ENCODE assay signal across 8 cellular contexts in genomic region chr12:101490286-101490920, GRCh38. TPM values are rescaled to one million over a fixed set of nuclear protein-coding genes. Genes with fewer than 3 reads are reported as not detected.
A peak's percentile ranks its signal among the peaks of the same experiment; 100 is the strongest.
DNase-seq lines count a peak whose midpoint lies in the region; ATAC-seq and TF ChIP-seq lines count a peak whose summit lies in the region.

No MANE protein-coding gene starts in this region.

- H3K4me1 Mint-ChIP-seq in activated naive CD8-positive, alpha-beta T cell treated with anti-CD3 and anti-CD28 coated beads, Interleukin-2, amount 50 U/mL, for 24 hours, result no peaks in the 10 kb centered on the region

- peak; percentile 25 for DNase-seq in stimulated activated CD4-positive, alpha-beta T cell treated with anti-CD3 and anti-CD28 coated beads, Interleukin-15, amount 100 ng/mL, for 24 hours
- DNase-seq in stimulated activated CD4-positive, alpha-beta T cell treated with anti-CD3 and anti-CD28 coated beads, Interleukin-4, amount 100 ng/mL, for 1 hour, result no peak
- DNase-seq in NCI-H1694 (lab: John Stamatoyannopoulos, UW), result peak; percentile 6
- peak; percentile 3 for DNase-seq in activated naive CD8-positive, alpha-beta T cell treated with anti-CD3 and anti-CD28 coated beads, Interleukin-2, amount 50 U/mL, for 24 hours
- no peak for DNase-seq in lung (ENCODE audit: low spot score)
- no peak for DNase-seq in esophagus muscularis mucosa (ENCODE audit: extremely low spot score)
- no peak for DNase-seq in spleen

- no peaks in the 10 kb centered on the region for H3K36me3 Mint-ChIP-seq in activated naive CD8-positive, alpha-beta T cell treated with anti-CD3 and anti-CD28 coated beads, Interleukin-2, amount 50 U/mL, for 24 hours (ENCODE audit: low read depth)

- H3K36me3 ChIP-seq in lung (ENCODE audit: control insufficient read depth in 2 of 2, insufficient read depth in 2 of 2, low read length in 2 of 2), result no peaks in the 10 kb centered on the region
- H3K36me3 ChIP-seq in esophagus muscularis mucosa, result no peaks in the 10 kb centered on the region
- no peaks in the 10 kb centered on the region for H3K36me3 ChIP-seq in spleen

- no peak for TF ChIP-seq EP300 in esophagus muscularis mucosa (IDR thresholded peaks at IDR 0.05)

- TF ChIP-seq POLR2A in esophagus muscularis mucosa (IDR thresholded peaks at IDR 0.05; ENCODE audit: low read depth) (no peak), spleen (IDR thresholded peaks at IDR 0.05) (no peak)

- H3K27ac ChIP-seq in lung (ENCODE audit: low read depth in 1 of 2, low read length in 1 of 2) (no peak overlapping the region), esophagus muscularis mucosa (replicated peaks in 1 of 4) (no peak overlapping the region), spleen (peak overlapping the region in 3 of 8 donors; percentile 18 to 35 (median 33))

- TF ChIP-seq CTCF in lung (IDR thresholded peaks at IDR 0.05; ENCODE audit: control extremely low read depth, extremely low read depth) (peak; percentile 12), esophagus muscularis mucosa (IDR thresholded peaks at IDR 0.05) (peak in 1 of 3 experiments; percentile 31), spleen (IDR thresholded peaks at IDR 0.05 in 8 of 11, conservative IDR thresholded peaks at IDR 0.05 in 3 of 11) (peak in 5 of 11 experiments; percentile 17 to 30 (median 22))

- H3K27ac Mint-ChIP-seq in activated naive CD8-positive, alpha-beta T cell treated with anti-CD3 and anti-CD28 coated beads, Interleukin-2, amount 50 U/mL, for 24 hours, result no peak overlapping the region

- H3K27me3 Mint-ChIP-seq in activated naive CD8-positive, alpha-beta T cell treated with anti-CD3 and anti-CD28 coated beads, Interleukin-2, amount 50 U/mL, for 24 hours, result peaks cover 9% of the 10 kb centered on the region

- no peaks in the 10 kb centered on the region for H3K4me1 ChIP-seq in lung (ENCODE audit: control insufficient read depth in 2 of 2, insufficient read depth in 2 of 2, low read length in 2 of 2)
- peaks cover 0 to 1% (median under 1%) of the 10 kb centered on the region in 4 donors for H3K4me1 ChIP-seq in esophagus muscularis mucosa
- peaks cover 0 to 17% (median 0%) of the 10 kb centered on the region in 6 donors for H3K4me1 ChIP-seq in spleen

- H3K9me3 Mint-ChIP-seq in activated naive CD8-positive, alpha-beta T cell treated with anti-CD3 and anti-CD28 coated beads, Interleukin-2, amount 50 U/mL, for 24 hours, result peaks cover 8% of the 10 kb centered on the region

- H3K27me3 ChIP-seq in lung (ENCODE audit: control insufficient read depth, insufficient read depth), result no peaks in the 10 kb centered on the region
- H3K27me3 ChIP-seq in esophagus muscularis mucosa, result no peaks in the 10 kb centered on the region
- H3K27me3 ChIP-seq in spleen (replicated peaks in 1 of 7), result no peaks in the 10 kb centered on the region

- intact Hi-C loops in esophagus muscularis mucosa (cut with DNase I) (no loop called here), spleen (cut with DNase I; ENCODE audit: low total_unique reads) (no loop called here)

- no peak overlapping the region for H3K4me3 Mint-ChIP-seq in activated naive CD8-positive, alpha-beta T cell treated with anti-CD3 and anti-CD28 coated beads, Interleukin-2, amount 50 U/mL, for 24 hours

- WGBS in lung, 2 donors, result 17 to 34% methylated on average over 3 of the region's 3 CpGs
- 6% methylated on average over 3 of the region's 3 CpGs for WGBS in esophagus muscularis mucosa
- WGBS in spleen, 5 donors, result 16 to 34% (median 25%) methylated on average over 3 of the region's 3 CpGs

- H3K9me3 ChIP-seq in lung (ENCODE audit: control insufficient read depth in 2 of 2, insufficient read depth in 1 of 2, low read length in 1 of 2), result no peaks in the 10 kb centered on the region
- no peaks in the 10 kb centered on the region for H3K9me3 ChIP-seq in esophagus muscularis mucosa
- H3K9me3 ChIP-seq in spleen, result peaks cover 0 to 4% (median 0%) of the 10 kb centered on the region in 8 donors

- peak; percentile 59 for ATAC-seq in activated naive CD8-positive, alpha-beta T cell treated with anti-CD3 and anti-CD28 coated beads, Interleukin-2, amount 50 U/mL, for 24 hours
- ATAC-seq in lung (ENCODE audit: insufficient read depth, low FRiP score), result no peak
- no peak for ATAC-seq in HG02884 (IDR thresholded peaks at IDR 0.05; ENCODE audit: unreplicated experiment)

- H3K4me3 ChIP-seq in lung (no peak overlapping the region), esophagus muscularis mucosa (no peak overlapping the region), spleen (no peak overlapping the region)

RNA-seq across cellular contexts. Expression of gene SPIC, which starts 15.3 kb away (rescaled TPM):
- under 1 TPM in 1 of 2 donors, not detected in 1; 0.28 TPM for total RNA-seq in lung
- under 1 TPM in 1 of 2 donors, not detected in 1; 0.03 TPM for polyA plus RNA-seq in lung
- total RNA-seq in esophagus muscularis mucosa, result not detected
- 100 to 1,000 TPM in 4 of 7 donors, 10 to 100 TPM in 3; 64.5 to 172 (median 102) TPM for total RNA-seq in spleen
- polyA plus RNA-seq in spleen, result 10 to 100 TPM in 2 of 3 donors, 1 to 10 TPM in 1; 6.7 to 35.7 (median 11.6) TPM

Comparison
In these comparisons a context has a peak if more than half of its experiments do, and no peak if none do; other contexts are left out.
1. DNase-seq: peak in stimulated activated CD4-positive, alpha-beta T cell treated with anti-CD3 and anti-CD28 coated beads, Interleukin-15, amount 100 ng/mL, for 24 hours (single experiment), NCI-H1694 (single experiment) and activated naive CD8-positive, alpha-beta T cell treated with anti-CD3 and anti-CD28 coated beads, Interleukin-2, amount 50 U/mL, for 24 hours (single experiment); none in stimulated activated CD4-positive, alpha-beta T cell treated with anti-CD3 and anti-CD28 coated beads, Interleukin-4, amount 100 ng/mL, for 1 hour (single experiment), lung (single experiment), esophagus muscularis mucosa (single experiment) and spleen (single experiment).
2. RNA of gene SPIC, which starts 15.3 kb away (total RNA-seq): 64.5 to 172 TPM in spleen; 0.28 TPM in lung and not detected in esophagus muscularis mucosa; every median in the first group is over 10 times any median in the second.